ENCODE assay signal across 28 cellular contexts in the genomic region with DNA sequence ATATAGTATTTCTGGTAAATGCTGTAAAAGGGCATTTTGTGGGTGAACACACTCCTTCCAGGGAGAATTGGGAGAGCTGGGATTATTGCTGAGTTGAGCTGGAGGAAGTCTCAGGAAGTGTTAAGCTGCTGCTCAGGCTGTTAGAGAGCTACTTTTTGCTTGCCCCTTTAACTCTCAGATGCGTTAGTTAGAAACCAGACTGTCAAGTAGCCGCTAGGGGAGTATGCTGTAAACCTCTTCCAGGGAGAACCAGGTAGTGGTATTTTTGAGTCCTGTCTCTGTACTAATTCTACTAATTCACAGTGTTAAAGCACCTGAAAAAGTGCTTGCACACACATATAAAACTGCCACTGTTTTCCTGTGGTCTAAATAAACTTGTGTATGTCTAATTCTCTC. TPM values are rescaled to one million over a fixed set of nuclear protein-coding genes. Genes with fewer than 3 reads are reported as not detected.
A peak's percentile ranks its signal among the peaks of the same experiment; 100 is the strongest.
DNase-seq lines count a peak whose midpoint lies in the region; ATAC-seq and TF ChIP-seq lines count a peak whose summit lies in the region.
"Had no signal": no experiment of that assay in that cellular context is flagged by ENCODE, and none has a peak within 500 bp of the region (broad histone marks: within the 10 kb centered on the region; RNA-seq: fewer than 3 reads in every experiment).

No MANE protein-coding gene starts in this region.

- DNase-seq in GM23338 (ENCODE audit: low spot score) (peak; percentile 3), choroid plexus epithelial cell (ENCODE audit: low read depth) (no peak), mesendoderm (peak; percentile 15), type B pancreatic cell (ENCODE audit: extremely low spot score, unreplicated experiment) (no peak), amygdala (lab: John Stamatoyannopoulos, UW) (no peak), KG1 (lab: John Stamatoyannopoulos, UW) (no peak)
- DNase-seq: C1 segment of cervical spinal cord; Calu3; CD4-positive, alpha-beta memory T cell; DMS79 treated with DMSO at 0.1 percent for 48 hours; GM23248; H9; MV-4-11; NCI-H1105; NCI-H1436 treated with DMSO at 0.1 percent for 48 hours; NCI-H187 treated with DMSO at 0.1 percent for 48 hours; NCI-H2107; NCI-H524; NCI-H774; Right ventricle myocardium superior; RPMI8226 had no signal

- no peaks in the 10 kb centered on the region for H3K4me1 Mint-ChIP-seq in GM23338
- H3K4me1 Mint-ChIP-seq in type B pancreatic cell (ENCODE audit: unreplicated experiment): no peaks in the 10 kb centered on the region
- H3K4me1 Mint-ChIP-seq: CD4-positive, alpha-beta memory T cell; H9 had no signal

- H3K4me3 Mint-ChIP-seq in GM23338 (no peak overlapping the region), type B pancreatic cell (no peak overlapping the region)
- H3K4me3 Mint-ChIP-seq: CD4-positive, alpha-beta memory T cell; H9 had no signal

- H3K18ac ChIP-seq in mesendoderm (ENCODE audit: low read length): no peak overlapping the region

- H2BK120ac ChIP-seq in mesendoderm (ENCODE audit: low read depth, low read length): no peak overlapping the region

- H3K56ac ChIP-seq in mesendoderm (ENCODE audit: low read length): no peak overlapping the region

- no peak overlapping the region for H2AK5ac ChIP-seq in mesendoderm (ENCODE audit: low read length)

- H3K27me3 Mint-ChIP-seq in GM23338 (ENCODE audit: insufficient read depth, low read depth, poor library complexity) (no peaks in the 10 kb centered on the region), type B pancreatic cell (no peaks in the 10 kb centered on the region)
- H3K27me3 Mint-ChIP-seq: CD4-positive, alpha-beta memory T cell had no signal

- H3K36me3 ChIP-seq in GM23338 (ENCODE audit: insufficient read depth): no peaks in the 10 kb centered on the region
- H3K36me3 ChIP-seq in mesendoderm (ENCODE audit: control insufficient read depth, insufficient read depth, low read length): no peaks in the 10 kb centered on the region
- H3K36me3 ChIP-seq: SJSA1 had no signal

- H3K9me2 ChIP-seq in GM23338 (ENCODE audit: insufficient read depth): no peaks in the 10 kb centered on the region

- no peak overlapping the region for H2BK15ac ChIP-seq in mesendoderm (replicated peaks; ENCODE audit: low read depth)

- no peak overlapping the region for H4K5ac ChIP-seq in mesendoderm (ENCODE audit: low read length)

- no peak for TF ChIP-seq CTCF in GM23338 (conservative IDR thresholded peaks at IDR 0.05; ENCODE audit: low read depth in 2 of 2)
- peak; percentile 9 for TF ChIP-seq CTCF in choroid plexus epithelial cell (conservative IDR thresholded peaks at IDR 0.05; ENCODE audit: low read depth, low read length)
- no peak for TF ChIP-seq CTCF in type B pancreatic cell (conservative IDR thresholded peaks at IDR 0.05)

- peak overlapping the region; percentile 48; the same call in 1 of the 2 replicates for H2AFZ ChIP-seq in GM23338
- H2AFZ ChIP-seq: GM23248 had no signal

- H3K79me2 ChIP-seq in GM23338 (replicated peaks; ENCODE audit: insufficient read depth) (no peaks in the 10 kb centered on the region), mesendoderm (ENCODE audit: control insufficient read depth, insufficient read depth, low read length) (no peaks in the 10 kb centered on the region)

- H3K4me1 ChIP-seq in GM23338 (ENCODE audit: insufficient read depth) (no peaks in the 10 kb centered on the region), mesendoderm (ENCODE audit: control insufficient read depth, low read depth, low read length) (no peaks in the 10 kb centered on the region)
- H3K4me1 ChIP-seq: A549, SJSA1 had no signal

- no peak overlapping the region for H2BK5ac ChIP-seq in mesendoderm (ENCODE audit: low read length)

- H3K4me2 ChIP-seq in GM23338 (no peak overlapping the region), mesendoderm (ENCODE audit: low read length) (no peak overlapping the region)
- H3K4me2 ChIP-seq: A549 had no signal

- H3K27me3 ChIP-seq in GM23338 (ENCODE audit: insufficient read depth): no peaks in the 10 kb centered on the region
- no peaks in the 10 kb centered on the region for H3K27me3 ChIP-seq in mesendoderm (ENCODE audit: insufficient read depth, low read length, poor library complexity)
- H3K27me3 ChIP-seq: SJSA1 had no signal

- no CpG with 5 or more reads among the region's 2 CpGs for WGBS in mesendoderm (ENCODE audit: extremely low coverage, insufficient coverage, low lambda C conversion rate)

- H3K4me3 ChIP-seq in GM23338: no peak overlapping the region
- H3K4me3 ChIP-seq in choroid plexus epithelial cell (ENCODE audit: low read depth, low read length): no peak overlapping the region
- H3K4me3 ChIP-seq in mesendoderm (ENCODE audit: low read length): no peak overlapping the region
- H3K4me3 ChIP-seq: A549, GM23248, K562, SJSA1 had no signal

- peak; percentile 50 for ATAC-seq in GM23338
- ATAC-seq in activated CD4-positive, CD25-positive, alpha-beta regulatory T cell treated with anti-CD3 and anti-CD28 coated beads, Interleukin-2, amount 50 U/mL, for 24 hours: no peak
- ATAC-seq: A549, K562 had no signal

- no peak overlapping the region for H3K23ac ChIP-seq in mesendoderm (ENCODE audit: low read length)

- H4K8ac ChIP-seq in mesendoderm (ENCODE audit: low read depth, low read length): no peak overlapping the region

- no peak overlapping the region for H3K4ac ChIP-seq in mesendoderm (ENCODE audit: low read depth, low read length)

- no peaks in the 10 kb centered on the region for H3F3A ChIP-seq in GM23338 (replicated peaks; ENCODE audit: low read depth)

- no peaks in the 10 kb centered on the region for H3K9me3 Mint-ChIP-seq in GM23338
- peaks cover 6% of the 10 kb centered on the region for H3K9me3 Mint-ChIP-seq in type B pancreatic cell
- H3K9me3 Mint-ChIP-seq: H9 had no signal

- H4K20me1 ChIP-seq in GM23338 (replicated peaks; ENCODE audit: insufficient read depth): no peaks in the 10 kb centered on the region

- no peaks in the 10 kb centered on the region for H3K36me3 Mint-ChIP-seq in GM23338 (ENCODE audit: low read depth)
- H3K36me3 Mint-ChIP-seq in type B pancreatic cell: no peaks in the 10 kb centered on the region
- H3K36me3 Mint-ChIP-seq: CD4-positive, alpha-beta memory T cell had no signal

- no peaks in the 10 kb centered on the region for H3K79me1 ChIP-seq in mesendoderm (ENCODE audit: low read length)

- H3K27ac Mint-ChIP-seq in GM23338 (no peak overlapping the region), type B pancreatic cell (peak overlapping the region; percentile 38)
- H3K27ac Mint-ChIP-seq: CD4-positive, alpha-beta memory T cell; H9 had no signal

- H3K27ac ChIP-seq in GM23338 (ENCODE audit: low read depth): no peak overlapping the region
- no peak overlapping the region for H3K27ac ChIP-seq in mesendoderm (ENCODE audit: low read depth, low read length)
- H3K27ac ChIP-seq: A549, GM23248, SJSA1 had no signal

- H3K9ac ChIP-seq in mesendoderm (ENCODE audit: low read length): no peak overlapping the region
- H3K9ac ChIP-seq: GM23248 had no signal

TF ChIP-seq in GM23338, 12 proteins besides CTCF, POLR2A, EP300 and RAD21 (continues in another document):
- TF ChIP-seq, protein P1, sequence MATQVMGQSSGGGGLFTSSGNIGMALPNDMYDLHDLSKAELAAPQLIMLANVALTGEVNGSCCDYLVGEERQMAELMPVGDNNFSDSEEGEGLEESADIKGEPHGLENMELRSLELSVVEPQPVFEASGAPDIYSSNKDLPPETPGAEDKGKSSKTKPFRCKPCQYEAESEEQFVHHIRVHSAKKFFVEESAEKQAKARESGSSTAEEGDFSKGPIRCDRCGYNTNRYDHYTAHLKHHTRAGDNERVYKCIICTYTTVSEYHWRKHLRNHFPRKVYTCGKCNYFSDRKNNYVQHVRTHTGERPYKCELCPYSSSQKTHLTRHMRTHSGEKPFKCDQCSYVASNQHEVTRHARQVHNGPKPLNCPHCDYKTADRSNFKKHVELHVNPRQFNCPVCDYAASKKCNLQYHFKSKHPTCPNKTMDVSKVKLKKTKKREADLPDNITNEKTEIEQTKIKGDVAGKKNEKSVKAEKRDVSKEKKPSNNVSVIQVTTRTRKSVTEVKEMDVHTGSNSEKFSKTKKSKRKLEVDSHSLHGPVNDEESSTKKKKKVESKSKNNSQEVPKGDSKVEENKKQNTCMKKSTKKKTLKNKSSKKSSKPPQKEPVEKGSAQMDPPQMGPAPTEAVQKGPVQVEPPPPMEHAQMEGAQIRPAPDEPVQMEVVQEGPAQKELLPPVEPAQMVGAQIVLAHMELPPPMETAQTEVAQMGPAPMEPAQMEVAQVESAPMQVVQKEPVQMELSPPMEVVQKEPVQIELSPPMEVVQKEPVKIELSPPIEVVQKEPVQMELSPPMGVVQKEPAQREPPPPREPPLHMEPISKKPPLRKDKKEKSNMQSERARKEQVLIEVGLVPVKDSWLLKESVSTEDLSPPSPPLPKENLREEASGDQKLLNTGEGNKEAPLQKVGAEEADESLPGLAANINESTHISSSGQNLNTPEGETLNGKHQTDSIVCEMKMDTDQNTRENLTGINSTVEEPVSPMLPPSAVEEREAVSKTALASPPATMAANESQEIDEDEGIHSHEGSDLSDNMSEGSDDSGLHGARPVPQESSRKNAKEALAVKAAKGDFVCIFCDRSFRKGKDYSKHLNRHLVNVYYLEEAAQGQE (IDR thresholded peaks at IDR 0.05; ENCODE audit: unreplicated experiment): no peak
- no peak for TF ChIP-seq EZH2phosphoT487 (IDR thresholded peaks at IDR 0.05; ENCODE audit: unreplicated experiment)

RNA-seq across cellular contexts. Expression of a gene that starts 6.6 kb away (rescaled TPM):
- total RNA-seq in GM23338 (2014; rRNA removed; shearing (Covaris generic)): not detected in 2 replicates
- not detected in 2 replicates for polyA plus RNA-seq in GM23338 (2016; fragmentation: Nextera tagmentation; extraction: Ambion mirVana)
- not detected for polyA plus RNA-seq in mesendoderm (2013, experiment 1 of 2)
- polyA plus RNA-seq in mesendoderm (2013, experiment 2 of 2): not detected
- total RNA-seq in type B pancreatic cell (ENCODE audit: low replicate concordance): not detected in 2 replicates
- total RNA-seq: Calu3; CD4-positive, alpha-beta memory T cell; GM23248; H9; HT1080; K562; LHCN-M2; MCF 10A; Right ventricle myocardium superior; SJSA1 had no signal
- polyA plus RNA-seq: A549; CD4-positive, alpha-beta memory T cell; GM23248; K562 had no signal

Comparison
In these comparisons a context has a peak if more than half of its experiments do, and no peak if none do; other contexts are left out.
1. DNase-seq: peak in GM23338 (single experiment) and mesendoderm (single experiment); none in choroid plexus epithelial cell (single experiment), type B pancreatic cell (single experiment), amygdala (0 of 56) and KG1 (single experiment).